Comparison of ENCODE assay signal across 9 cellular contexts in the genomic region with DNA sequence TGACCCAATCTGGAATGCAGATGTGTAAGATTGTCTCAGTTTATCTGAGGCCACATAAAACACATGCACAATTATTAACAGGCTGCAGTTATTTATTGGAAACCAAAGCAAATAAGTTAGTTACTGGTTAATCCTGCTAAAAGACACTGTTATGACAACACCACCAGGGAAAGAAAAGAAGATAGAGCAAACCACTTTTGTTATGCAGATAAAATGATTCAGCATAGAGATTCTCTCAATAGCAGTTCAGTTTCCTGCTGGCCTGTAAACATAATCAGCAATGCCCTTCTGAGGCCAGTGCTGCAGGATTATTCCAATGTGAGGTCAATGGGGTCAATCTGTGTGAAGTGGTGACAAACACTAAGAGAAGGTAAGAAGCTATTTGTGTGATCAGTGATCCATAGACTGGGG.
DNase-seq lines count a peak whose midpoint lies in the region; ATAC-seq and TF ChIP-seq lines count a peak whose summit lies in the region.
"Had no signal": no experiment of that assay in that cellular context is flagged by ENCODE, and none has a peak within 500 bp of the region (broad histone marks: within the 10 kb centered on the region; RNA-seq: fewer than 3 reads in every experiment).

No MANE protein-coding gene starts in this region.

- peak overlapping the region in 1 of 3 experiments; percentile 63; a peak in 1 of 7 replicates for H3K27ac Mint-ChIP-seq in H9
- no peak overlapping the region for H3K27ac Mint-ChIP-seq in stimulated activated effector memory CD8-positive, alpha-beta T cell treated with anti-CD3 and anti-CD28 coated beads, Interleukin-12 subunit alpha, Interleukin-12 subunit beta, amount 100 ng/mL, for 72 hours
- H3K27ac Mint-ChIP-seq in activated CD8-positive, alpha-beta memory T cell treated with anti-CD3 and anti-CD28 coated beads, Interleukin-2, amount 10 ng/mL, durations not matched to agents 7 days and 5 days: no peak overlapping the region

- H4K8ac ChIP-seq in H9 (replicated peaks; ENCODE audit: insufficient read length, low read depth, low read length): no peak overlapping the region

- H3K4ac ChIP-seq in H9 (ENCODE audit: low read depth, low read length): no peak overlapping the region

- H2BK12ac ChIP-seq in H9 (ENCODE audit: insufficient read length, low read depth, low read length): no peak overlapping the region

- H3K4me2 ChIP-seq in H9 (ENCODE audit: insufficient read depth, insufficient read length, low read length) (no peak overlapping the region), hepatocyte (no peak overlapping the region)

- no peak overlapping the region for H3K14ac ChIP-seq in H9 (ENCODE audit: insufficient read depth, low read length)

- H3K18ac ChIP-seq in H9 (ENCODE audit: insufficient read length, low read depth, low read length): no peak overlapping the region

- H4K20me1 ChIP-seq in H9 (ENCODE audit: control insufficient read depth, insufficient read depth, insufficient read length): no peaks in the 10 kb centered on the region
- no peaks in the 10 kb centered on the region for H4K20me1 ChIP-seq in hepatocyte (ENCODE audit: insufficient read depth, poor library complexity, severe bottlenecking)

- H2AFZ ChIP-seq in H9 (ENCODE audit: low read length): no peak overlapping the region
- no peak overlapping the region for H2AFZ ChIP-seq in hepatocyte

- H3K27me3 ChIP-seq in H9 (ENCODE audit: insufficient read depth, low read length): no peaks in the 10 kb centered on the region; the same call in 1 of the 2 replicates
- H3K27me3 ChIP-seq in hepatocyte: no peaks in the 10 kb centered on the region

- H3K56ac ChIP-seq in H9 (ENCODE audit: insufficient read length, low read depth, low read length): no peak overlapping the region

- no peaks in the 10 kb centered on the region for H3K36me3 ChIP-seq in hepatocyte (replicated peaks; ENCODE audit: insufficient read depth, low read depth)

- H3K27me3 Mint-ChIP-seq in H9 (ENCODE audit: low read depth): no peaks in the 10 kb centered on the region; the same call in 1 of the 2 replicates
- H3K27me3 Mint-ChIP-seq in activated CD8-positive, alpha-beta memory T cell treated with anti-CD3 and anti-CD28 coated beads, Interleukin-2, amount 10 ng/mL, durations not matched to agents 7 days and 5 days: no peaks in the 10 kb centered on the region

- H4K5ac ChIP-seq in H9 (ENCODE audit: insufficient read length, low read depth, low read length): no peak overlapping the region

- no peak overlapping the region for H2BK15ac ChIP-seq in H9 (ENCODE audit: low read depth, low read length)

- H3K9me3 ChIP-seq in H9 (ENCODE audit: control insufficient read depth, low read depth, low read length) (no peaks in the 10 kb centered on the region), hepatocyte (ENCODE audit: low read depth) (no peaks in the 10 kb centered on the region)

- H3K4me1 ChIP-seq in H9 (ENCODE audit: insufficient read depth, low read length) (peaks cover 3% of the 10 kb centered on the region), hepatocyte (ENCODE audit: insufficient read depth) (peaks cover 5% of the 10 kb centered on the region)

- H3T11ph ChIP-seq in H9 (ENCODE audit: low read length): no peak overlapping the region

- H3K4me1 Mint-ChIP-seq in H9: peaks cover 22 to 32% of the 10 kb centered on the region in 2 experiments
- no peaks in the 10 kb centered on the region for H3K4me1 Mint-ChIP-seq in stimulated activated effector memory CD8-positive, alpha-beta T cell treated with anti-CD3 and anti-CD28 coated beads, Interleukin-12 subunit alpha, Interleukin-12 subunit beta, amount 100 ng/mL, for 72 hours
- peaks cover 4% of the 10 kb centered on the region for H3K4me1 Mint-ChIP-seq in activated CD8-positive, alpha-beta memory T cell treated with anti-CD3 and anti-CD28 coated beads, Interleukin-2, amount 10 ng/mL, durations not matched to agents 7 days and 5 days

- CTCF ChIA-PET in activated CD8-positive, alpha-beta memory T cell treated with anti-CD3 and anti-CD28 coated beads, Interleukin-2, amount 10 ng/mL, durations not matched to agents 7 days and 5 days (lab: Charles Lee): no interaction called here

- no peak overlapping the region for H3K27ac ChIP-seq in H9 (ENCODE audit: insufficient read length, low read depth, low read length)
- H3K27ac ChIP-seq in hepatocyte: no peak overlapping the region

- H3K4me3 Mint-ChIP-seq in H9: no peak overlapping the region
- H3K4me3 Mint-ChIP-seq in stimulated activated effector memory CD8-positive, alpha-beta T cell treated with anti-CD3 and anti-CD28 coated beads, Interleukin-12 subunit alpha, Interleukin-12 subunit beta, amount 100 ng/mL, for 72 hours: no peak overlapping the region
- no peak overlapping the region for H3K4me3 Mint-ChIP-seq in activated CD8-positive, alpha-beta memory T cell treated with anti-CD3 and anti-CD28 coated beads, Interleukin-2, amount 10 ng/mL, durations not matched to agents 7 days and 5 days

- no peaks in the 10 kb centered on the region for H3K9me2 ChIP-seq in hepatocyte (replicated peaks; ENCODE audit: insufficient read depth)

- H2BK20ac ChIP-seq in H9 (ENCODE audit: low read depth, low read length, poor library complexity, severe bottlenecking): no peak overlapping the region

- H3K79me1 ChIP-seq in H9 (ENCODE audit: insufficient read depth, low read depth, low read length, poor library complexity, severe bottlenecking): no peaks in the 10 kb centered on the region

- H3K36me3 Mint-ChIP-seq in H9 (ENCODE audit: insufficient read depth in 1 of 3, low read depth in 3 of 3): no peaks in the 10 kb centered on the region
- no peaks in the 10 kb centered on the region for H3K36me3 Mint-ChIP-seq in stimulated activated effector memory CD8-positive, alpha-beta T cell treated with anti-CD3 and anti-CD28 coated beads, Interleukin-12 subunit alpha, Interleukin-12 subunit beta, amount 100 ng/mL, for 72 hours
- peaks cover under 1% of the 10 kb centered on the region for H3K36me3 Mint-ChIP-seq in activated CD8-positive, alpha-beta memory T cell treated with anti-CD3 and anti-CD28 coated beads, Interleukin-2, amount 10 ng/mL, durations not matched to agents 7 days and 5 days

- ATAC-seq in stimulated activated effector memory CD8-positive, alpha-beta T cell treated with anti-CD3 and anti-CD28 coated beads, Interleukin-12 subunit alpha, Interleukin-12 subunit beta, amount 100 ng/mL, for 72 hours: peak; percentile 28
- no peak for ATAC-seq in activated CD8-positive, alpha-beta memory T cell treated with anti-CD3 and anti-CD28 coated beads, Interleukin-2, amount 10 ng/mL, durations not matched to agents 7 days and 5 days
- ATAC-seq in SK-N-SH treated with all-trans-retinoic acid at 6 μM for 48 hours (no peak), HG03025 (IDR thresholded peaks at IDR 0.05; ENCODE audit: low FRiP score, unreplicated experiment) (no peak)

- H3K79me2 ChIP-seq in H9 (ENCODE audit: insufficient read depth, low read length) (no peaks in the 10 kb centered on the region), hepatocyte (no peaks in the 10 kb centered on the region)

- no peak overlapping the region for H3K23ac ChIP-seq in H9 (ENCODE audit: insufficient read length, low read depth, low read length)

- H2BK120ac ChIP-seq in H9 (ENCODE audit: low read depth, low read length, poor library complexity, severe bottlenecking): no peak overlapping the region

- H2BK5ac ChIP-seq in H9 (ENCODE audit: insufficient read length, low read length): no peak overlapping the region

- DNase-seq in H9: peak; percentile 41
- DNase-seq in NCI-H2196 treated with DMSO at 0.1 percent for 48 hours (lab: John Stamatoyannopoulos, UW; ENCODE audit: unreplicated experiment): peak; percentile 80
- DNase-seq in hepatocyte (ENCODE audit: low spot score): peak; percentile 8
- no peak for DNase-seq in stimulated activated effector memory CD8-positive, alpha-beta T cell treated with anti-CD3 and anti-CD28 coated beads, Interleukin-12 subunit alpha, Interleukin-12 subunit beta, amount 100 ng/mL, for 72 hours (ENCODE audit: low spot score in 2 of 2)
- no peak for DNase-seq in activated CD8-positive, alpha-beta memory T cell treated with anti-CD3 and anti-CD28 coated beads, Interleukin-2, amount 10 ng/mL, durations not matched to agents 7 days and 5 days
- DNase-seq in EL: no peak
- DNase-seq: activated effector memory CD4-positive, alpha-beta T cell treated with anti-CD3 and anti-CD28 coated beads, Interleukin-2, amount 50 U/mL, for 16 hours had no signal

- H3K9me3 Mint-ChIP-seq in H9: no peaks in the 10 kb centered on the region
- H3K9me3 Mint-ChIP-seq in stimulated activated effector memory CD8-positive, alpha-beta T cell treated with anti-CD3 and anti-CD28 coated beads, Interleukin-12 subunit alpha, Interleukin-12 subunit beta, amount 100 ng/mL, for 72 hours: no peaks in the 10 kb centered on the region
- H3K9me3 Mint-ChIP-seq in activated CD8-positive, alpha-beta memory T cell treated with anti-CD3 and anti-CD28 coated beads, Interleukin-2, amount 10 ng/mL, durations not matched to agents 7 days and 5 days (ENCODE audit: low read depth): no peaks in the 10 kb centered on the region

- H4K91ac ChIP-seq in H9 (ENCODE audit: insufficient read length, low read depth, low read length): no peak overlapping the region

- no peaks in the 10 kb centered on the region for H3K23me2 ChIP-seq in H9 (ENCODE audit: insufficient read length, low read depth, low read length, poor library complexity, severe bottlenecking)

- no peak overlapping the region for H3K4me3 ChIP-seq in hepatocyte

- no peak for TF ChIP-seq CTCF in H9 (conservative IDR thresholded peaks at IDR 0.05)
- no peak for TF ChIP-seq CTCF in hepatocyte (IDR thresholded peaks at IDR 0.05; ENCODE audit: poor library complexity)

- no peak overlapping the region for H3K9ac ChIP-seq in H9 (ENCODE audit: extremely low read depth, insufficient read length, low read length)

- H2AK5ac ChIP-seq in H9 (ENCODE audit: insufficient read length, low read length): no peak overlapping the region

TF ChIP-seq in SK-N-SH treated with all-trans-retinoic acid at 6 μM for 48 hours, 23 proteins besides CTCF, POLR2A, EP300 and RAD21:
- no peak for TF ChIP-seq PPARA (CRISPR knock-in tag; IDR thresholded peaks at IDR 0.05; ENCODE audit: borderline replicate concordance)
- no peak for TF ChIP-seq ZNF565 (CRISPR knock-in tag; conservative IDR thresholded peaks at IDR 0.05; ENCODE audit: low read depth)
- no peak for TF ChIP-seq ZC3H10 (CRISPR knock-in tag; IDR thresholded peaks at IDR 0.05)
- TF ChIP-seq ZFP3 (CRISPR knock-in tag; IDR thresholded peaks at IDR 0.05): no peak
TF ChIP-seq in SK-N-SH treated with all-trans-retinoic acid at 6 μM for 48 hours: peak in this region for 0.

Comparison
In these comparisons a context has a peak if more than half of its experiments do, and no peak if none do; other contexts are left out.
1. DNase-seq: peak in H9 (single experiment), NCI-H2196 treated with DMSO at 0.1 percent for 48 hours (single experiment) and hepatocyte (single experiment); none in stimulated activated effector memory CD8-positive, alpha-beta T cell treated with anti-CD3 and anti-CD28 coated beads, Interleukin-12 subunit alpha, Interleukin-12 subunit beta, amount 100 ng/mL, for 72 hours (0 of 2), activated CD8-positive, alpha-beta memory T cell treated with anti-CD3 and anti-CD28 coated beads, Interleukin-2, amount 10 ng/mL, durations not matched to agents 7 days and 5 days (single experiment) and EL (single experiment).